21 cellular contexts compared by ENCODE assay signal in genomic region chr9:38133595-38133994, GRCh38.
DNase-seq lines count a peak whose midpoint lies in the region; ATAC-seq, FAIRE-seq and TF ChIP-seq lines count a peak whose summit lies in the region.
"Had no signal": no experiment of that assay in that cellular context is flagged by ENCODE, and none has a peak within 500 bp of the region (broad histone marks: within the 10 kb centered on the region; RNA-seq: fewer than 3 reads in every experiment).

No MANE protein-coding gene starts in this region.

- TF ChIP-seq RAD21 in IMR-90 (IDR thresholded peaks at IDR 0.05; ENCODE audit: low read length) (no peak), GM12878 (IDR thresholded peaks at IDR 0.05; ENCODE audit: insufficient read depth, low read depth, low read length) (peak; percentile 29; the same call in 1 of the 2 replicates)

- no peak overlapping the region for H3K18ac ChIP-seq in IMR-90 (ENCODE audit: low read depth, low read length)

- no peak overlapping the region for H2AK5ac ChIP-seq in IMR-90 (ENCODE audit: low read depth, low read length)

- no peak overlapping the region for H4K91ac ChIP-seq in IMR-90 (ENCODE audit: insufficient read depth, low read depth, low read length)

- H2AFZ ChIP-seq in IMR-90 (replicated peaks; ENCODE audit: low read length, poor library complexity), result no peak overlapping the region
- no peak overlapping the region for H2AFZ ChIP-seq in GM12878 (ENCODE audit: control insufficient read depth, low read depth, low read length)
- no peak overlapping the region for H2AFZ ChIP-seq in GM23248

- no peak overlapping the region for H2AK9ac ChIP-seq in IMR-90 (replicated peaks; ENCODE audit: low read depth, low read length, poor library complexity)

- dilution Hi-C loops in IMR-90 (cut with HindIII; ENCODE audit: low sequenced_read_pairs, unreplicated experiment), result no loop called here

- H3K27me3 ChIP-seq in BE2C (no peaks in the 10 kb centered on the region), IMR-90 (ENCODE audit: control insufficient read depth, insufficient read depth, low read length) (peaks cover 69% of the 10 kb centered on the region), GM12878 (replicated peaks in 1 of 2; ENCODE audit: control insufficient read depth in 2 of 2, insufficient read depth in 2 of 2, low read length in 1 of 2) (peaks cover 0 to 2% of the 10 kb centered on the region in 2 experiments; a peak in 3 of 4 replicates), pancreas (no peaks in the 10 kb centered on the region), GM23248 (replicated peaks; ENCODE audit: insufficient read depth) (peaks cover 35% of the 10 kb centered on the region), left ventricle myocardium inferior (ENCODE audit: low read depth) (peaks cover 19% of the 10 kb centered on the region)

- RAD21 ChIA-PET in GM12878 (lab: Charles Lee; ENCODE audit: unreplicated experiment), result interaction anchor here (0.5 to 4.9 kb wide), 13 partner anchors 9 to 182 kb away, joined by 3 to 37 read pairs (median 6); no protein-coding TSS in a partner anchor

- H3K79me2 ChIP-seq in GM12878 (ENCODE audit: control insufficient read depth, insufficient read depth, low read length), result no peaks in the 10 kb centered on the region
- no peaks in the 10 kb centered on the region for H3K79me2 ChIP-seq in GM23248 (ENCODE audit: insufficient read depth)

- H3K23ac ChIP-seq in IMR-90 (ENCODE audit: low read depth, low read length), result no peak overlapping the region

- H3F3A ChIP-seq in GM23248 (ENCODE audit: insufficient read depth), result no peaks in the 10 kb centered on the region

- no peak overlapping the region for H3K4ac ChIP-seq in IMR-90 (ENCODE audit: low read depth, low read length)

- no peaks in the 10 kb centered on the region for H3K9me1 ChIP-seq in IMR-90 (ENCODE audit: insufficient read depth, low read length)

- TF ChIP-seq CTCF in BE2C (IDR thresholded peaks at IDR 0.05; ENCODE audit: low read depth, low read length), result peak; percentile 21
- TF ChIP-seq CTCF in IMR-90 (conservative IDR thresholded peaks at IDR 0.05; ENCODE audit: low read depth, low read length), result 0 out of 2 replicates have a peak, but pooled peaks have one; percentile 2
- TF ChIP-seq CTCF in GM12878 (IDR thresholded peaks at IDR 0.05 in 2 of 3, conservative IDR thresholded peaks at IDR 0.05 in 1 of 3; ENCODE audit: control insufficient read depth in 2 of 3, extremely low read depth in 1 of 3, insufficient read depth in 1 of 3, low read depth in 3 of 3, low read length in 3 of 3), result no peak
- no peak for TF ChIP-seq CTCF in pancreas (IDR thresholded peaks at IDR 0.05)
- TF ChIP-seq CTCF in left ventricle myocardium inferior (IDR thresholded peaks at IDR 0.05; ENCODE audit: borderline replicate concordance), result no peak

- H2BK20ac ChIP-seq in IMR-90 (ENCODE audit: low read depth, low read length), result no peak overlapping the region

- H4K5ac ChIP-seq in IMR-90 (ENCODE audit: low read depth, low read length), result no peak overlapping the region

- H3K36me3 ChIP-seq in BE2C (no peaks in the 10 kb centered on the region), IMR-90 (ENCODE audit: control insufficient read depth, insufficient read depth, low read length) (no peaks in the 10 kb centered on the region), GM12878 (ENCODE audit: control insufficient read depth in 2 of 2, insufficient read depth in 2 of 2, low read length in 1 of 2) (no peaks in the 10 kb centered on the region), pancreas (no peaks in the 10 kb centered on the region), GM23248 (ENCODE audit: low read depth) (no peaks in the 10 kb centered on the region), left ventricle myocardium inferior (no peaks in the 10 kb centered on the region)

- H3K14ac ChIP-seq in IMR-90 (replicated peaks; ENCODE audit: low read depth, low read length), result no peak overlapping the region

- H3K79me1 ChIP-seq in IMR-90 (ENCODE audit: low read depth in 1 of 2, low read length in 2 of 2), result no peaks in the 10 kb centered on the region

- H3K27ac ChIP-seq in IMR-90 (ENCODE audit: insufficient read depth, low read length) (no peak overlapping the region), GM12878 (ENCODE audit: control insufficient read depth, insufficient read depth) (no peak overlapping the region), pancreas (no peak overlapping the region), GM23248 (no peak overlapping the region), left ventricle myocardium inferior (replicated peaks) (no peak overlapping the region)
- H3K27ac ChIP-seq: A549, C4-2B had no signal

- in situ Hi-C loops in IMR-90 (cut with MboI; ENCODE audit: low sequenced_read_pairs), result no loop called here
- in situ Hi-C loops in GM12878 (cut with MboI), result no loop called here
- in situ Hi-C loops in GM23248 (cut with MboI), result loop anchor here (5.0 kb wide), 1 partner anchor 36 kb away; no protein-coding TSS in a partner anchor

- FAIRE-seq in GM12878 (lab: Jason Lieb, UNC), result no peak
- peak; percentile 20 for FAIRE-seq in pancreas (lab: Jason Lieb, UNC)
- FAIRE-seq: A549, GM12892, GM18507, HepG2 had no signal

- no peak overlapping the region for H3K56ac ChIP-seq in IMR-90 (ENCODE audit: extremely low read depth, insufficient read depth, low read length)

- H3K4me3 ChIP-seq in BE2C (ENCODE audit: low read depth, low read length) (no peak overlapping the region), IMR-90 (ENCODE audit: insufficient read depth, low read depth, low read length) (no peak overlapping the region), GM12878 (no peak overlapping the region), pancreas (no peak overlapping the region), GM23248 (no peak overlapping the region), left ventricle myocardium inferior (no peak overlapping the region)
- H3K4me3 ChIP-seq: A549 had no signal

- intact Hi-C loops in IMR-90 (cut with micrococcal nuclease) (no loop called here), GM12878 (cut with micrococcal nuclease; ENCODE audit: unreplicated experiment) (loop anchor here (2.0 kb wide), 1 partner anchor 45 kb away; no protein-coding TSS in a partner anchor), pancreas (cut with DNase I) (no loop called here), left ventricle myocardium inferior (cut with micrococcal nuclease) (no loop called here)

- H3K4me2 ChIP-seq in IMR-90 (ENCODE audit: low read depth, low read length) (no peak overlapping the region), GM12878 (ENCODE audit: control insufficient read depth, insufficient read depth) (no peak overlapping the region), GM23248 (ENCODE audit: unreplicated experiment) (no peak overlapping the region)
- H3K4me2 ChIP-seq: A549, SK-N-SH had no signal

- TF ChIP-seq EP300 in GM12878 (IDR thresholded peaks at IDR 0.05; ENCODE audit: borderline replicate concordance in 1 of 2, control insufficient read depth in 1 of 2, low read depth in 2 of 2, low read length in 2 of 2), result no peak

- H4K8ac ChIP-seq in IMR-90 (ENCODE audit: low read depth in 2 of 2, low read length in 2 of 2), result no peak overlapping the region

- no peak overlapping the region for H2BK15ac ChIP-seq in IMR-90 (ENCODE audit: low read depth, low read length)

- no peak for ATAC-seq in IMR-90 (ENCODE audit: low read depth)
- ATAC-seq in GM12878, result no peak
- peak in 3 of 4 donors; percentile 41 to 64 (median 51) for ATAC-seq in pancreas
- ATAC-seq in HG03439 (IDR thresholded peaks at IDR 0.05; ENCODE audit: unreplicated experiment), result no peak
- ATAC-seq: A549, HepG2 had no signal

- CTCF ChIA-PET in IMR-90 (lab: Yijun Ruan, JAX) (interaction anchor here (2.0 kb wide), 1 partner anchor 8 kb away, joined by 4 read pairs; no protein-coding TSS in a partner anchor), GM12878 (lab: Yijun Ruan, JAX) (interaction anchor here (0.8 to 11.0 kb wide), 14 partner anchors 9 to 179 kb away, joined by 3 to 116 read pairs (median 4); no protein-coding TSS in a partner anchor)

- no peaks in the 10 kb centered on the region for H3K9me2 ChIP-seq in GM23248 (ENCODE audit: insufficient read depth)
- H3K9me2 ChIP-seq: SK-N-SH had no signal

- POLR2A ChIA-PET in IMR-90 (lab: Charles Lee; ENCODE audit: unreplicated experiment), result no interaction called here
- POLR2A ChIA-PET in GM12878 (lab: Charles Lee), result interaction anchor here (0.9 to 2.0 kb wide), 4 partner anchors 8 to 47 kb away, joined by 3 to 6 read pairs (median 4); no protein-coding TSS in a partner anchor

- H4K20me1 ChIP-seq in IMR-90 (ENCODE audit: insufficient read depth, low read length) (no peaks in the 10 kb centered on the region), GM12878 (ENCODE audit: control insufficient read depth, insufficient read depth) (no peaks in the 10 kb centered on the region), GM23248 (ENCODE audit: insufficient read depth) (no peaks in the 10 kb centered on the region)

- SMC1A ChIA-PET in GM12878 (lab: Charles Lee; ENCODE audit: uncharacterized antibody, unreplicated experiment), result interaction anchor here (0.6 to 5.6 kb wide), 20 partner anchors 8 to 136 kb away, joined by 3 to 106 read pairs (median 4); partner anchors contain the start of gene SHB

- TF ChIP-seq POLR2A in IMR-90 (IDR thresholded peaks at IDR 0.05; ENCODE audit: low read depth, low read length) (no peak), GM12878 (IDR thresholded peaks at IDR 0.05; ENCODE audit: low read depth, low read length) (no peak)

- H2BK5ac ChIP-seq in IMR-90 (ENCODE audit: low read depth, low read length, poor library complexity, severe bottlenecking), result no peak overlapping the region

- no peak overlapping the region for H2BK120ac ChIP-seq in IMR-90 (ENCODE audit: low read depth, low read length)

- BruUV-seq in IMR-90 (replicated peaks; lab: Mats Ljungman, UMichigan), result no TSS peak
- BruUV-seq in GM12878 (replicated peaks; lab: Mats Ljungman, UMichigan), result no TSS peak

- H3K4me1 ChIP-seq in BE2C (no peaks in the 10 kb centered on the region), IMR-90 (ENCODE audit: control insufficient read depth, insufficient read depth, low read length) (no peaks in the 10 kb centered on the region), GM12878 (ENCODE audit: control insufficient read depth, insufficient read depth, low read length) (peaks cover 3% of the 10 kb centered on the region; the same call in 1 of the 2 replicates), pancreas (peaks cover 0 to 12% (median 0%) of the 10 kb centered on the region in 3 donors), GM23248 (ENCODE audit: insufficient read depth) (no peaks in the 10 kb centered on the region), left ventricle myocardium inferior (no peaks in the 10 kb centered on the region)
- H3K4me1 ChIP-seq: A549 had no signal

- no peak for DNase-seq in BE2C
- DNase-seq in IMR-90, result no peak
- DNase-seq in GM12878 (ENCODE audit: low read depth, low spot score), result no peak
- no peak for DNase-seq in pancreas
- DNase-seq in GM23248, result no peak
- no peak for DNase-seq in left ventricle myocardium inferior
- DNase-seq in NCI-H187 treated with DMSO at 0.1 percent for 48 hours (lab: John Stamatoyannopoulos, UW), result no peak
- DNase-seq: DND-41, GF-D8, MM.1S, NCI-H1092 treated with DMSO at 0.1 percent for 48 hours, NCI-H2081 treated with DMSO at 0.1 percent for 48 hours, OCI-M1, SHP77, SK-N-SH had no signal

- H3K9me3 ChIP-seq in BE2C (no peaks in the 10 kb centered on the region), IMR-90 (ENCODE audit: control insufficient read depth, insufficient read depth, low read length) (no peaks in the 10 kb centered on the region; the same call in 1 of the 2 replicates), GM12878 (replicated peaks; ENCODE audit: control insufficient read depth, insufficient read depth, low read length) (no peaks in the 10 kb centered on the region), pancreas (no peaks in the 10 kb centered on the region), GM23248 (ENCODE audit: low read depth) (no peaks in the 10 kb centered on the region), left ventricle myocardium inferior (replicated peaks) (no peaks in the 10 kb centered on the region)
- H3K9me3 ChIP-seq: A549, SK-N-SH had no signal

- H3K9ac ChIP-seq in IMR-90 (ENCODE audit: low read depth, low read length) (no peak overlapping the region), GM12878 (ENCODE audit: control insufficient read depth, insufficient read depth, low read length) (no peak overlapping the region), GM23248 (no peak overlapping the region)
- H3K9ac ChIP-seq: SK-N-SH had no signal

Comparison
In these comparisons a context has a peak if more than half of its experiments do, and no peak if none do; other contexts are left out.
1. CTCF ChIP-seq: peak in BE2C (single experiment) and IMR-90 (single experiment); none in GM12878 (0 of 3), pancreas (0 of 4) and left ventricle myocardium inferior (single experiment).
2. ATAC-seq: peak in pancreas (3 of 4); none in IMR-90 (single experiment), GM12878 (single experiment) and HG03439 (single experiment).